In genomic region chr20:40279390-40279789, GRCh38 we compare ENCODE assay signal across 10 cellular contexts.
A peak's percentile ranks its signal among the peaks of the same experiment; 100 is the strongest.
DNase-seq lines count a peak whose midpoint lies in the region; ATAC-seq and TF ChIP-seq lines count a peak whose summit lies in the region.
"Had no signal": no experiment of that assay in that cellular context is flagged by ENCODE, and none has a peak within 500 bp of the region (broad histone marks: within the 10 kb centered on the region; RNA-seq: fewer than 3 reads in every experiment).

No MANE protein-coding gene starts in this region.

- no peak overlapping the region for H3K9ac ChIP-seq in HUES48 (ENCODE audit: low read depth, low read length)
- H3K9ac ChIP-seq in iPS-20b (ENCODE audit: low read depth, low read length) = 0 out of 2 replicates have a peak overlapping the region, but pooled peaks have one; percentile 22

- TF ChIP-seq CTCF in adrenal gland (IDR thresholded peaks at IDR 0.05) = no peak
- no peak for TF ChIP-seq CTCF in suprapubic skin (IDR thresholded peaks at IDR 0.05)

- peaks cover 10% of the 10 kb centered on the region for H3K36me3 ChIP-seq in HUES48 (ENCODE audit: control insufficient read depth, insufficient read depth, low read length)
- H3K36me3 ChIP-seq in adrenal gland (replicated peaks in 1 of 2) = no peaks in the 10 kb centered on the region
- H3K36me3 ChIP-seq in iPS-20b (ENCODE audit: insufficient read depth, low read depth, low read length) = 0 out of 2 replicates have a peak, but pooled peaks cover 4% of the 10 kb centered on the region
- no peaks in the 10 kb centered on the region for H3K36me3 ChIP-seq in suprapubic skin

- peak; percentile 26 to 63 (median 33) for DNase-seq in adrenal gland
- no peak for DNase-seq in suprapubic skin (ENCODE audit: low spot score in 2 of 2)
- no peak for DNase-seq in effector CD8-positive, alpha-beta T cell (lab: John Stamatoyannopoulos, UW)
- no peak for DNase-seq in activated CD4-positive, alpha-beta T cell treated with anti-CD3 and anti-CD28 coated beads, Interleukin-2, amount 50 U/mL, for 48 hours
- DNase-seq: activated gamma-delta T cell treated with Interleukin-2 at 50 U/mL for 16 hours, NCI-H446 treated with DMSO at 0.1 percent for 48 hours had no signal

- H3K27ac ChIP-seq in HUES48 (ENCODE audit: low read depth, low read length) (peak overlapping the region; percentile 52), adrenal gland (peak overlapping the region in 1 of 5 donors; percentile 60), iPS-20b (ENCODE audit: low read length) (no peak overlapping the region), suprapubic skin (peak overlapping the region; percentile 55)

- TF ChIP-seq POLR2A in adrenal gland (IDR thresholded peaks at IDR 0.05) = no peak
- no peak for TF ChIP-seq POLR2A in suprapubic skin (IDR thresholded peaks at IDR 0.05)

- H3K27me3 ChIP-seq in HUES48 (ENCODE audit: control insufficient read depth, insufficient read depth, low read length) (no peaks in the 10 kb centered on the region; the same call in 1 of the 2 replicates), adrenal gland (no peaks in the 10 kb centered on the region), iPS-20b (ENCODE audit: insufficient read depth, low read length) (no peaks in the 10 kb centered on the region), suprapubic skin (no peaks in the 10 kb centered on the region)

- intact Hi-C loops in adrenal gland (cut with DNase I) = no loop called here

- ATAC-seq in GM21528 (IDR thresholded peaks at IDR 0.05; ENCODE audit: low FRiP score, unreplicated experiment) = no peak
- ATAC-seq in GM18907 (IDR thresholded peaks at IDR 0.05; ENCODE audit: unreplicated experiment) = no peak

- H3K9me3 ChIP-seq in HUES48 (ENCODE audit: control insufficient read depth, insufficient read depth, low read length) (no peaks in the 10 kb centered on the region), adrenal gland (replicated peaks in 1 of 3) (no peaks in the 10 kb centered on the region), iPS-20b (ENCODE audit: insufficient read depth, low read depth, low read length) (no peaks in the 10 kb centered on the region), suprapubic skin (no peaks in the 10 kb centered on the region)

- WGBS in adrenal gland, 4 donors = 48 to 62% (median 52%) methylated on average over 1 of the region's 1 CpG
- WGBS in suprapubic skin = 13% methylated on average over 1 of the region's 1 CpG

- TF ChIP-seq EP300 in suprapubic skin (IDR thresholded peaks at IDR 0.05) = no peak

- H3K4me3 ChIP-seq in HUES48 (ENCODE audit: low read depth, low read length) (no peak overlapping the region), adrenal gland (no peak overlapping the region), iPS-20b (ENCODE audit: low read length) (no peak overlapping the region), suprapubic skin (no peak overlapping the region)

- H3K4me1 ChIP-seq in HUES48 (ENCODE audit: control insufficient read depth, insufficient read depth, low read length) (peaks cover 47% of the 10 kb centered on the region), adrenal gland (replicated peaks in 1 of 2) (peaks cover 0 to 14% of the 10 kb centered on the region in 2 donors), iPS-20b (ENCODE audit: insufficient read depth, low read length) (peaks cover 36% of the 10 kb centered on the region), suprapubic skin (peaks cover 72% of the 10 kb centered on the region)

Comparison
In these comparisons a context has a peak if more than half of its experiments do, and no peak if none do; other contexts are left out.
1. DNase-seq: peak in adrenal gland (7 of 7); none in suprapubic skin (0 of 2), effector CD8-positive, alpha-beta T cell (single experiment) and activated CD4-positive, alpha-beta T cell treated with anti-CD3 and anti-CD28 coated beads, Interleukin-2, amount 50 U/mL, for 48 hours (0 of 2).